ENCODE assay signal across 8 cellular contexts in the genomic region with DNA sequence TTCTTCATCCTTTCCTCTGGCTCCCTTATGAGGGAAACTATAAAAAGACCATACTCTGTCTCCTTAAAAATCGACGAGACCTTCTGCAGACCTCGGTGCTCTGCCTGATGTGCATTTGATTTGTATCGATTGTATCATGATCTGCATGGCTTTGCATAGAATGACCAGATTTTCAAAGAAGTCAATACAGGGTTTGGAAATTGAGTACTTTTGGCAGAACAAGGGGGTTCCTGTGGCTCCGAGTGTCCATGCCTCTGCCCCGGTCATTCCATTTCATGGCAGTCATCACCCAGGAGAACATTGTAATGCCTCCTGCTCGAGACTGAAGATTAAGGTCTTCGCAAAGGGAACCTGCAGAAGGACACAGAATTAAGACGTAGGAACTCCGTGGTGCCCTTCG. TPM values are rescaled to one million over a fixed set of nuclear protein-coding genes. Genes with fewer than 3 reads are reported as not detected.
A peak's percentile ranks its signal among the peaks of the same experiment; 100 is the strongest.
DNase-seq lines count a peak whose midpoint lies in the region; ATAC-seq and TF ChIP-seq lines count a peak whose summit lies in the region.

No MANE protein-coding gene starts in this region.

- intact Hi-C loops in heart right ventricle (cut with DNase I): loop anchor here in 3 of 10 donors (1.0 to 5.0 kb wide), 2 partner anchors 26 to 47 kb away; partner anchors contain the start of gene GSTK1 (in 1 of the 3)
- intact Hi-C loops in left cardiac atrium (cut with DNase I): no loop called here

- H3K4me3 ChIP-seq in heart right ventricle (peak overlapping the region; percentile 85 to 100 (median 96)), fibroblast of villous mesenchyme (ENCODE audit: low read depth, low read length) (peak overlapping the region; percentile 89), skeletal muscle cell (ENCODE audit: low read depth, low read length) (peak overlapping the region; percentile 75)

- no peak for DNase-seq in heart right ventricle
- no peak for DNase-seq in left cardiac atrium
- DNase-seq in fibroblast of villous mesenchyme (ENCODE audit: low read depth): peak; percentile 26
- DNase-seq in skeletal muscle cell (ENCODE audit: low read depth): no peak

- ATAC-seq in heart right ventricle (no peak), left cardiac atrium (no peak), SK-N-SH treated with all-trans-retinoic acid at 6 μM for 48 hours (peak; percentile 27), GM19463 (IDR thresholded peaks at IDR 0.05; ENCODE audit: unreplicated experiment) (no peak), HG02970 (IDR thresholded peaks at IDR 0.05; ENCODE audit: low FRiP score, unreplicated experiment) (no peak), GM21367 (IDR thresholded peaks at IDR 0.05; ENCODE audit: unreplicated experiment) (no peak)

- 3% methylated on average over 11 of the region's 11 CpGs for WGBS in heart right ventricle, 2 donors

- peak overlapping the region; percentile 82 to 99 (median 96) for H3K27ac ChIP-seq in heart right ventricle

- peaks cover 0 to 38% (median 17%) of the 10 kb centered on the region in 9 donors for H3K36me3 ChIP-seq in heart right ventricle

- peaks cover 0 to 61% (median 41%) of the 10 kb centered on the region in 9 donors for H3K4me1 ChIP-seq in heart right ventricle

- TF ChIP-seq CTCF in heart right ventricle (IDR thresholded peaks at IDR 0.05) (no peak), fibroblast of villous mesenchyme (IDR thresholded peaks at IDR 0.05; ENCODE audit: insufficient read depth, low read depth, low read length) (no peak)

- no peaks in the 10 kb centered on the region for H3K9me3 ChIP-seq in heart right ventricle

- H3K27me3 ChIP-seq in heart right ventricle: no peaks in the 10 kb centered on the region

TF ChIP-seq in SK-N-SH treated with all-trans-retinoic acid at 6 μM for 48 hours, 23 proteins besides CTCF, POLR2A, EP300 and RAD21:
- TF ChIP-seq ISL1 (CRISPR knock-in tag; IDR thresholded peaks at IDR 0.05) (no peak), GLIS3 (CRISPR knock-in tag; IDR thresholded peaks at IDR 0.05) (no peak), CSDC2 (CRISPR knock-in tag; IDR thresholded peaks at IDR 0.05) (no peak), ZNF8 (CRISPR knock-in tag; IDR thresholded peaks at IDR 0.05) (no peak), PPARA (CRISPR knock-in tag; IDR thresholded peaks at IDR 0.05; ENCODE audit: borderline replicate concordance) (no peak), ARNTL (CRISPR knock-in tag; IDR thresholded peaks at IDR 0.05; ENCODE audit: borderline replicate concordance, low read depth) (no peak), PATZ1 (CRISPR knock-in tag; IDR thresholded peaks at IDR 0.05; ENCODE audit: borderline replicate concordance) (no peak), ZNF565 (CRISPR knock-in tag; conservative IDR thresholded peaks at IDR 0.05; ENCODE audit: low read depth) (no peak), ZC3H10 (CRISPR knock-in tag; IDR thresholded peaks at IDR 0.05) (no peak), POU6F1 (CRISPR knock-in tag; IDR thresholded peaks at IDR 0.05; ENCODE audit: borderline replicate concordance, low read depth) (no peak)
- TF ChIP-seq, protein P1, sequence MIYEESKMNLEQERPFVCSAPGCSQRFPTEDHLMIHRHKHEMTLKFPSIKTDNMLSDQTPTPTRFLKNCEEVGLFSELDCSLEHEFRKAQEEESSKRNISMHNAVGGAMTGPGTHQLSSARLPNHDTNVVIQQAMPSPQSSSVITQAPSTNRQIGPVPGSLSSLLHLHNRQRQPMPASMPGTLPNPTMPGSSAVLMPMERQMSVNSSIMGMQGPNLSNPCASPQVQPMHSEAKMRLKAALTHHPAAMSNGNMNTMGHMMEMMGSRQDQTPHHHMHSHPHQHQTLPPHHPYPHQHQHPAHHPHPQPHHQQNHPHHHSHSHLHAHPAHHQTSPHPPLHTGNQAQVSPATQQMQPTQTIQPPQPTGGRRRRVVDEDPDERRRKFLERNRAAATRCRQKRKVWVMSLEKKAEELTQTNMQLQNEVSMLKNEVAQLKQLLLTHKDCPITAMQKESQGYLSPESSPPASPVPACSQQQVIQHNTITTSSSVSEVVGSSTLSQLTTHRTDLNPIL (CRISPR knock-in tag; IDR thresholded peaks at IDR 0.05; ENCODE audit: low read depth): no peak

RNA-seq across cellular contexts. Expression of gene CASP2, which starts 0.7 kb away (rescaled TPM):
- 10 to 100 TPM in 6 of 10 donors, 1 to 10 TPM in 4; 7.1 to 13.9 (median 10.2) TPM for total RNA-seq in heart right ventricle
- 1 to 10 TPM; 4.4 to 8.0 TPM for polyA plus RNA-seq in heart right ventricle
- total RNA-seq in left cardiac atrium: 10 to 100 TPM in 1 of 2 donors, 1 to 10 TPM in 1; 8.0 to 12.4 TPM
- total RNA-seq in fibroblast of villous mesenchyme: 11.9 and 16.0 TPM in 2 replicates

RNA-seq across cellular contexts. Expression of gene TMEM139, which starts 4.1 kb away (rescaled TPM):
- total RNA-seq in heart right ventricle: 10 to 100 TPM in 7 of 10 donors, 1 to 10 TPM in 3; 5.4 to 14.2 (median 11.1) TPM
- 10 to 100 TPM in 1 of 2 donors, 1 to 10 TPM in 1; 2.6 to 18.0 TPM for polyA plus RNA-seq in heart right ventricle
- total RNA-seq in left cardiac atrium: 1 to 10 TPM; 2.3 to 4.1 TPM
- total RNA-seq in fibroblast of villous mesenchyme: not detected in 2 replicates

RNA-seq across cellular contexts. Expression of gene GSTK1, which starts 25.6 kb away (rescaled TPM):
- total RNA-seq in heart right ventricle (100 to 1,000 TPM; 251 to 294 (median 269) TPM), left cardiac atrium (100 to 1,000 TPM; 185 to 195 TPM), fibroblast of villous mesenchyme (63.1 and 69.1 TPM in 2 replicates)
- polyA plus RNA-seq in heart right ventricle: 100 to 1,000 TPM; 136 to 317 TPM

RNA-seq across cellular contexts. Expression of gene CLCN1, which starts 27.1 kb away (rescaled TPM):
- total RNA-seq in heart right ventricle (not detected), left cardiac atrium (not detected), fibroblast of villous mesenchyme (under 0.01 TPM in 2 replicates)
- polyA plus RNA-seq in heart right ventricle: under 1 TPM in 1 of 2 donors, not detected in 1; 0.01 TPM
